Comparison of ENCODE assay signal across 10 cellular contexts in genomic region chr7:47578581-47579270, GRCh38. TPM values are rescaled to one million over a fixed set of nuclear protein-coding genes. Genes with fewer than 3 reads are reported as not detected.
DNase-seq lines count a peak whose midpoint lies in the region; ATAC-seq and TF ChIP-seq lines count a peak whose summit lies in the region.
"Had no signal": no experiment of that assay in that cellular context is flagged by ENCODE, and none has a peak within 500 bp of the region (broad histone marks: within the 10 kb centered on the region; RNA-seq: fewer than 3 reads in every experiment).

No MANE protein-coding gene starts in this region.

- in situ Hi-C loops in gastrocnemius medialis (cut with MboI; ENCODE audit: low sequenced_read_pairs in 4 of 4) = loop anchor here in 3 of 4 donors (10.0 to 25.0 kb wide), 3 partner anchors 141 to 234 kb away; no protein-coding TSS in a partner anchor

- TF ChIP-seq POLR2A in gastrocnemius medialis (IDR thresholded peaks at IDR 0.05) = no peak

- H3K4me3 ChIP-seq in CD8-positive, alpha-beta T cell (ENCODE audit: low read depth, low read length) = no peak overlapping the region
- no peak overlapping the region for H3K4me3 ChIP-seq in SJSA1
- H3K4me3 ChIP-seq in fibroblast of lung (replicated peaks in 1 of 4; ENCODE audit: control extremely low read depth in 1 of 4, insufficient read depth in 1 of 4, low read depth in 3 of 4, low read length in 4 of 4) = no peak overlapping the region
- H3K4me3 ChIP-seq in gastrocnemius medialis = no peak overlapping the region

- H3K9me3 ChIP-seq in CD8-positive, alpha-beta T cell (ENCODE audit: low read length) = no peaks in the 10 kb centered on the region
- H3K9me3 ChIP-seq in SJSA1 (replicated peaks) (no peaks in the 10 kb centered on the region), fibroblast of lung (ENCODE audit: control insufficient read depth, insufficient read depth, low read depth, low read length) (no peaks in the 10 kb centered on the region), gastrocnemius medialis (no peaks in the 10 kb centered on the region)

- CTCF ChIA-PET in CD8-positive, alpha-beta T cell (lab: Charles Lee) = interaction anchor here (0.5 kb wide), 1 partner anchor 19 kb away, joined by 4 read pairs; no protein-coding TSS in a partner anchor

- DNase-seq in CD8-positive, alpha-beta T cell = no peak
- DNase-seq in SJSA1 (ENCODE audit: low read depth in 1 of 2, low spot score in 2 of 2) = peak; percentile 75 to 76
- peak; percentile 55 to 72 for DNase-seq in fibroblast of lung (ENCODE audit: low read depth in 2 of 2)
- no peak for DNase-seq in gastrocnemius medialis
- no peak for DNase-seq in left colon
- DNase-seq in activated CD4-positive, alpha-beta T cell treated with anti-CD3 and anti-CD28 coated beads, Interleukin-2, amount 50 U/mL, for 48 hours = no peak
- DNase-seq: immature natural killer cell, KBM-7 had no signal

- H3K4me2 ChIP-seq in fibroblast of lung (ENCODE audit: extremely low read depth, insufficient read depth, low read length) = peak overlapping the region; percentile 38

- no peaks in the 10 kb centered on the region for H3K9me3 Mint-ChIP-seq in CD8-positive, alpha-beta T cell
- H3K9me3 Mint-ChIP-seq: immature natural killer cell had no signal

- no peaks in the 10 kb centered on the region for H3K36me3 ChIP-seq in CD8-positive, alpha-beta T cell (ENCODE audit: insufficient read depth, low read length)
- H3K36me3 ChIP-seq in SJSA1 (peaks cover 35% of the 10 kb centered on the region), fibroblast of lung (ENCODE audit: control insufficient read depth, insufficient read depth, low read length) (peaks cover 5% of the 10 kb centered on the region), gastrocnemius medialis (no peaks in the 10 kb centered on the region)

- H3K79me2 ChIP-seq in fibroblast of lung (ENCODE audit: control insufficient read depth, insufficient read depth, low read length) = peaks cover 58% of the 10 kb centered on the region

- ATAC-seq in CD8-positive, alpha-beta T cell = no peak
- ATAC-seq in gastrocnemius medialis (peak in 1 of 2 donors; percentile 32), left colon (no peak), HG03097 (IDR thresholded peaks at IDR 0.05; ENCODE audit: low FRiP score, unreplicated experiment) (no peak), GM21381 (IDR thresholded peaks at IDR 0.05; ENCODE audit: unreplicated experiment) (no peak)

- no peak overlapping the region for H3K27ac ChIP-seq in CD8-positive, alpha-beta T cell (ENCODE audit: low read depth, low read length)
- H3K27ac ChIP-seq in SJSA1 (peak overlapping the region; percentile 70), fibroblast of lung (ENCODE audit: insufficient read depth, low read length) (peak overlapping the region; percentile 26), gastrocnemius medialis (peak overlapping the region; percentile 25 to 78 (median 36))

- H3K27me3 Mint-ChIP-seq in CD8-positive, alpha-beta T cell (ENCODE audit: low read depth) = peaks cover 20% of the 10 kb centered on the region

- H4K20me1 ChIP-seq in fibroblast of lung (ENCODE audit: control insufficient read depth, extremely low read depth, insufficient read depth, low read length) = no peaks in the 10 kb centered on the region

- POLR2A ChIA-PET in CD8-positive, alpha-beta T cell (lab: Charles Lee) = no interaction called here

- peak overlapping the region; percentile 19 for H3K4me3 Mint-ChIP-seq in CD8-positive, alpha-beta T cell
- H3K4me3 Mint-ChIP-seq: immature natural killer cell had no signal

- no peak overlapping the region for H2AFZ ChIP-seq in fibroblast of lung (ENCODE audit: low read length)

- intact Hi-C loops in CD8-positive, alpha-beta T cell (cut with DNase I, micrococcal nuclease) = no loop called here
- intact Hi-C loops in gastrocnemius medialis (cut with DNase I; ENCODE audit: low total_unique reads) (no loop called here), left colon (cut with DNase I, micrococcal nuclease) (loop anchor here in 1 of 2 donors (10.0 kb wide), 1 partner anchor 124 kb away; no protein-coding TSS in a partner anchor)

- H3K4me1 Mint-ChIP-seq in CD8-positive, alpha-beta T cell (ENCODE audit: low read depth) = peaks cover 4% of the 10 kb centered on the region

- no peak overlapping the region for H3K27ac Mint-ChIP-seq in CD8-positive, alpha-beta T cell
- H3K27ac Mint-ChIP-seq: immature natural killer cell had no signal

- H3K9ac ChIP-seq in fibroblast of lung (ENCODE audit: insufficient read depth, low read length) = no peak overlapping the region

- H3K4me1 ChIP-seq in CD8-positive, alpha-beta T cell (ENCODE audit: insufficient read depth, low read length) = no peaks in the 10 kb centered on the region
- H3K4me1 ChIP-seq in SJSA1 (replicated peaks) = peaks cover 80% of the 10 kb centered on the region
- peaks cover 44% of the 10 kb centered on the region for H3K4me1 ChIP-seq in fibroblast of lung (ENCODE audit: control insufficient read depth, extremely low read depth, insufficient read depth, low read length)
- peaks cover 31 to 38% of the 10 kb centered on the region in 2 donors for H3K4me1 ChIP-seq in gastrocnemius medialis

- no peaks in the 10 kb centered on the region for H3K27me3 ChIP-seq in CD8-positive, alpha-beta T cell (ENCODE audit: insufficient read depth, low read length)
- H3K27me3 ChIP-seq in SJSA1 (replicated peaks) (no peaks in the 10 kb centered on the region), fibroblast of lung (ENCODE audit: control insufficient read depth, insufficient read depth, low read length) (no peaks in the 10 kb centered on the region), gastrocnemius medialis (peaks cover 0 to 3% (median 0%) of the 10 kb centered on the region in 3 donors)

- no peaks in the 10 kb centered on the region for H3K36me3 Mint-ChIP-seq in CD8-positive, alpha-beta T cell

- TF ChIP-seq CTCF in CD8-positive, alpha-beta T cell (IDR thresholded peaks at IDR 0.05) = no peak
- TF ChIP-seq CTCF in fibroblast of lung (conservative IDR thresholded peaks at IDR 0.05 in 1 of 2, IDR thresholded peaks at IDR 0.05 in 1 of 2; ENCODE audit: low read depth in 1 of 2, low read length in 2 of 2) = no peak
- no peak for TF ChIP-seq CTCF in gastrocnemius medialis (IDR thresholded peaks at IDR 0.05 in 4 of 5, conservative IDR thresholded peaks at IDR 0.05 in 1 of 5)

RNA-seq across cellular contexts. Expression of gene TNS3, which starts 3.2 kb away (rescaled TPM):
- total RNA-seq in CD8-positive, alpha-beta T cell = under 1 TPM; 0.24 to 0.33 TPM
- total RNA-seq in SJSA1 (2014; rRNA removed; shearing (Covaris generic)) = 56.9 and 92.5 TPM in 2 replicates
- total RNA-seq in fibroblast of lung = 52.6 and 88.8 TPM in 2 replicates
- 52.9 and 74.4 TPM in 2 replicates for polyA plus RNA-seq in fibroblast of lung
- 54.7 and 86.1 TPM in 2 replicates for polyA plus RNA-seq in fibroblast of lung (2012)
- 200 and 269 TPM in 2 replicates for polyA minus RNA-seq in fibroblast of lung (ENCODE audit: low replicate concordance)
- total RNA-seq in gastrocnemius medialis = 10 to 100 TPM; 39.4 to 64.3 (median 50.5) TPM
- 10 to 100 TPM; 56.9 to 62.3 TPM for total RNA-seq in left colon

Comparison
In these comparisons a context has a peak if more than half of its experiments do, and no peak if none do; other contexts are left out.
1. DNase-seq: peak in SJSA1 (2 of 2) and fibroblast of lung (2 of 2); none in CD8-positive, alpha-beta T cell (0 of 7), gastrocnemius medialis (0 of 2), left colon (0 of 2) and activated CD4-positive, alpha-beta T cell treated with anti-CD3 and anti-CD28 coated beads, Interleukin-2, amount 50 U/mL, for 48 hours (0 of 2).
2. RNA of gene TNS3, which starts 3.2 kb away (total RNA-seq): 56.9 to 92.5 TPM in SJSA1, 52.6 to 88.8 TPM in fibroblast of lung, 56.9 to 62.3 TPM in left colon and 39.4 to 64.3 TPM in gastrocnemius medialis; 0.24 to 0.33 TPM in CD8-positive, alpha-beta T cell; every median in the first group is over 10 times any median in the second.